ENCODE assay signal across 8 cellular contexts in genomic region chr4:5979981-5980380, GRCh38. TPM values are rescaled to one million over a fixed set of nuclear protein-coding genes. Genes with fewer than 3 reads are reported as not detected.
DNase-seq lines count a peak whose midpoint lies in the region; ATAC-seq and TF ChIP-seq lines count a peak whose summit lies in the region.
"Had no signal": no experiment of that assay in that cellular context is flagged by ENCODE, and none has a peak within 500 bp of the region (broad histone marks: within the 10 kb centered on the region; RNA-seq: fewer than 3 reads in every experiment).

No MANE protein-coding gene starts in this region.

- DNase-seq in DMS53 (lab: John Stamatoyannopoulos, UW) (peak; percentile 90), HEK293T (ENCODE audit: extremely low spot score) (peak; percentile 50), SJCRH30 (peak; percentile 71 to 74), lower lobe of right lung (no peak), Ammon's horn (ENCODE audit: low spot score) (no peak), SKM-1 (lab: John Stamatoyannopoulos, UW; ENCODE audit: unreplicated experiment) (no peak)

- intact Hi-C loops in lower lobe of right lung (cut with DNase I), result no loop called here

- TF ChIP-seq CTCF in lower lobe of right lung (IDR thresholded peaks at IDR 0.05), result peak; percentile 60

- H3K36me3 ChIP-seq in SJCRH30 (no peaks in the 10 kb centered on the region), lower lobe of right lung (no peaks in the 10 kb centered on the region)

- ATAC-seq in lower lobe of right lung, result peak in 1 of 2 donors; percentile 25
- ATAC-seq in GM19397 (IDR thresholded peaks at IDR 0.05; ENCODE audit: unreplicated experiment), result no peak
- ATAC-seq: stimulated activated effector memory CD8-positive, alpha-beta T cell treated with anti-CD3 and anti-CD28 coated beads, Interleukin-12 subunit alpha, Interleukin-12 subunit beta, amount 100 ng/mL, for 72 hours had no signal

- H3K27me3 ChIP-seq in SJCRH30 (no peaks in the 10 kb centered on the region; the same call in 1 of the 2 replicates), lower lobe of right lung (ENCODE audit: low read depth) (peaks cover 9% of the 10 kb centered on the region)

- H3K4me3 ChIP-seq in SJCRH30, result no peak overlapping the region
- no peak overlapping the region for H3K4me3 ChIP-seq in lower lobe of right lung

- H3K27ac ChIP-seq in SJCRH30, result no peak overlapping the region
- no peak overlapping the region for H3K27ac ChIP-seq in lower lobe of right lung

- POLR2A ChIA-PET in HEK293T (lab: Yijun Ruan, JAX), result interaction anchor here (0.5 kb wide), 1 partner anchor 88 kb away, joined by 4 read pairs; no protein-coding TSS in a partner anchor

- CTCF ChIA-PET in HEK293T (lab: Yijun Ruan, JAX), result interaction anchor here (0.6 to 1.1 kb wide), 4 partner anchors 9 to 158 kb away, joined by 3 to 5 read pairs (median 3); no protein-coding TSS in a partner anchor

- no peaks in the 10 kb centered on the region for H3K4me1 ChIP-seq in SJCRH30
- no peaks in the 10 kb centered on the region for H3K4me1 ChIP-seq in lower lobe of right lung

- H3K9me3 ChIP-seq in SJCRH30 (replicated peaks) (no peaks in the 10 kb centered on the region), lower lobe of right lung (peaks cover 9% of the 10 kb centered on the region)

TF ChIP-seq in HEK293T, 16 proteins besides CTCF, POLR2A, EP300 and RAD21:
- no peak for TF ChIP-seq CTBP1 (IDR thresholded peaks at IDR 0.05; ENCODE audit: borderline replicate concordance)
- no peak for TF ChIP-seq SP1 (IDR thresholded peaks at IDR 0.05)
- TF ChIP-seq BHLHE40 (IDR thresholded peaks at IDR 0.05; ENCODE audit: borderline replicate concordance), result no peak
- TF ChIP-seq NFRKB (IDR thresholded peaks at IDR 0.05), result no peak
- TF ChIP-seq PKNOX1 (IDR thresholded peaks at IDR 0.05), result no peak
- TF ChIP-seq ARNT (IDR thresholded peaks at IDR 0.05), result no peak
- TF ChIP-seq FOXK2 (IDR thresholded peaks at IDR 0.05), result no peak
- TF ChIP-seq FOXA1 (IDR thresholded peaks at IDR 0.05), result no peak
- TF ChIP-seq ELF4 (IDR thresholded peaks at IDR 0.05), result no peak
- no peak for TF ChIP-seq LEF1 (IDR thresholded peaks at IDR 0.05; ENCODE audit: borderline replicate concordance)
- TF ChIP-seq TARDBP (IDR thresholded peaks at IDR 0.05), result no peak
- no peak for TF ChIP-seq FOXM1 (IDR thresholded peaks at IDR 0.05; ENCODE audit: borderline replicate concordance)
- TF ChIP-seq ZNF384 (IDR thresholded peaks at IDR 0.05), result no peak
- no peak for TF ChIP-seq L3MBTL2 (conservative IDR thresholded peaks at IDR 0.05)

RNA-seq across cellular contexts. Expression of gene C4orf50, which starts 38.2 kb away (rescaled TPM):
- total RNA-seq in SJCRH30 (2014; rRNA removed; shearing (Covaris generic)), result not detected in 2 replicates
- 0.09 TPM for total RNA-seq in lower lobe of right lung

Comparison
In these comparisons a context has a peak if more than half of its experiments do, and no peak if none do; other contexts are left out.
1. DNase-seq: peak in DMS53 (single experiment), HEK293T (single experiment) and SJCRH30 (2 of 2); none in lower lobe of right lung (single experiment), Ammon's horn (single experiment) and SKM-1 (single experiment).